In the genomic region with DNA sequence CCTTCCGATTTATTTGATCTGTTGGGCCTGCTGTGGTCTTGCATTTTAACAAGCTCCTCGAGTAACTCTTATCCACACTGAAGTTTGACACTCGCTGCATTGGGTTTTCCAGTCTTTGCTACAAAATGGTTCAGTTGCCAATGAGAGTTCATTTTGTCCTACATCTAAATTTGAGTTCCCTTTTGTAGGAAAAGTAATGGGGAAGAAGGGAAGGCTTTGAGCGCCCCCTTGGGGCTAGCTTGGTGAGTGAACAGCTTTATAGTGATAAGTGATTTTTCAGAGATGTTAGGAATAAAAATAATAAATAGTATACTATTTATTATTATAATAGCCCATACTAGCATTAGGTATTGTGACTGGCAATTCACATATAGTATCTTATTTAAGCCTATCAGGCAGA, we compare ENCODE assay signal across 8 cellular contexts.
DNase-seq lines count a peak whose midpoint lies in the region; ATAC-seq and TF ChIP-seq lines count a peak whose summit lies in the region.

No MANE protein-coding gene starts in this region.

- POLR2A ChIA-PET in CD4-positive, alpha-beta T cell (lab: Charles Lee), result interaction anchor here (0.8 to 1.7 kb wide), 8 partner anchors 8 to 212 kb away, joined by 3 to 9 read pairs (median 4); no protein-coding TSS in a partner anchor
- POLR2A ChIA-PET in RWPE1 (lab: Yijun Ruan, JAX; ENCODE audit: low non-redundant PET), result no interaction called here
- POLR2A ChIA-PET in activated naive CD8-positive, alpha-beta T cell treated with anti-CD3 and anti-CD28 coated beads, Interleukin-2, amount 10 ng/mL, durations not matched to agents 7 days and 5 days (lab: Charles Lee), result interaction anchor here (0.6 to 0.8 kb wide), 2 partner anchors 90 to 144 kb away, joined by 3 read pairs; a partner anchor contains a TSS

- H3K9me3 Mint-ChIP-seq in CD4-positive, alpha-beta T cell, result no peaks in the 10 kb centered on the region
- H3K9me3 Mint-ChIP-seq in activated naive CD8-positive, alpha-beta T cell treated with anti-CD3 and anti-CD28 coated beads, Interleukin-2, amount 10 ng/mL, durations not matched to agents 7 days and 5 days, result no peaks in the 10 kb centered on the region

- ATAC-seq in CD4-positive, alpha-beta T cell (ENCODE audit: poor library complexity), result no peak
- no peak for ATAC-seq in activated naive CD8-positive, alpha-beta T cell treated with anti-CD3 and anti-CD28 coated beads, Interleukin-2, amount 10 ng/mL, durations not matched to agents 7 days and 5 days (ENCODE audit: low read depth)
- ATAC-seq in HG03108 (IDR thresholded peaks at IDR 0.05; ENCODE audit: unreplicated experiment), result no peak
- ATAC-seq in HG02970 (IDR thresholded peaks at IDR 0.05; ENCODE audit: low FRiP score, unreplicated experiment), result no peak

- no peaks in the 10 kb centered on the region for H3K36me3 ChIP-seq in cardiac muscle cell

- H3K4me3 ChIP-seq in Jurkat, Clone E6-1 (ENCODE audit: low read length), result no peak overlapping the region
- no peak overlapping the region for H3K4me3 ChIP-seq in cardiac muscle cell

- H3K4me3 Mint-ChIP-seq in CD4-positive, alpha-beta T cell, result no peak overlapping the region
- H3K4me3 Mint-ChIP-seq in activated naive CD8-positive, alpha-beta T cell treated with anti-CD3 and anti-CD28 coated beads, Interleukin-2, amount 10 ng/mL, durations not matched to agents 7 days and 5 days, result no peak overlapping the region

- no peak overlapping the region for H3K27ac ChIP-seq in CD4-positive, alpha-beta T cell (ENCODE audit: low read depth, low read length)
- H3K27ac ChIP-seq in RWPE1, result no peak overlapping the region
- no peak overlapping the region for H3K27ac ChIP-seq in cardiac muscle cell

- no peaks in the 10 kb centered on the region for H3K27me3 Mint-ChIP-seq in CD4-positive, alpha-beta T cell
- H3K27me3 Mint-ChIP-seq in activated naive CD8-positive, alpha-beta T cell treated with anti-CD3 and anti-CD28 coated beads, Interleukin-2, amount 10 ng/mL, durations not matched to agents 7 days and 5 days, result peaks cover 5% of the 10 kb centered on the region

- H3K27ac Mint-ChIP-seq in CD4-positive, alpha-beta T cell, result peak overlapping the region; percentile 85
- no peak overlapping the region for H3K27ac Mint-ChIP-seq in activated naive CD8-positive, alpha-beta T cell treated with anti-CD3 and anti-CD28 coated beads, Interleukin-2, amount 10 ng/mL, durations not matched to agents 7 days and 5 days

- H3K9me3 ChIP-seq in CD4-positive, alpha-beta T cell (ENCODE audit: control insufficient read depth, low read length), result no peaks in the 10 kb centered on the region
- H3K9me3 ChIP-seq in cardiac muscle cell (ENCODE audit: low read depth), result no peaks in the 10 kb centered on the region

- H3K4me1 ChIP-seq in cardiac muscle cell (ENCODE audit: low read depth), result no peaks in the 10 kb centered on the region

- peak; percentile 20 to 62 (median 48) for DNase-seq in CD4-positive, alpha-beta T cell
- DNase-seq in Jurkat, Clone E6-1 (ENCODE audit: low read depth, low spot score), result peak; percentile 79
- peak; percentile 43 for DNase-seq in RWPE1 (ENCODE audit: low spot score)
- DNase-seq in activated naive CD8-positive, alpha-beta T cell treated with anti-CD3 and anti-CD28 coated beads, Interleukin-2, amount 10 ng/mL, durations not matched to agents 7 days and 5 days, result peak; percentile 56
- peak; percentile 75 to 76 for DNase-seq in cardiac muscle cell (ENCODE audit: low read depth in 1 of 2, low spot score in 1 of 2)
- DNase-seq in renal cortical epithelial cell (ENCODE audit: low read depth), result peak; percentile 37

- peak; percentile 80 for TF ChIP-seq CTCF in CD4-positive, alpha-beta T cell (IDR thresholded peaks at IDR 0.05)
- TF ChIP-seq CTCF in RWPE1 (conservative IDR thresholded peaks at IDR 0.05; ENCODE audit: low read depth), result peak; percentile 11; the same call in 1 of the 2 replicates
- peak; percentile 81 for TF ChIP-seq CTCF in cardiac muscle cell (IDR thresholded peaks at IDR 0.05; ENCODE audit: low read depth, low read length)

- CTCF ChIA-PET in CD4-positive, alpha-beta T cell (lab: Charles Lee), result interaction anchor here (1.8 kb wide), 1 partner anchor 144 kb away, joined by 4 read pairs; no protein-coding TSS in a partner anchor
- CTCF ChIA-PET in RWPE1 (lab: Yijun Ruan, JAX), result interaction anchor here (0.5 to 1.0 kb wide), 6 partner anchors 77 to 676 kb away, joined by 3 to 4 read pairs (median 4); no protein-coding TSS in a partner anchor

- H3K27me3 ChIP-seq in CD4-positive, alpha-beta T cell (ENCODE audit: control insufficient read depth, insufficient read depth, low read length), result no peaks in the 10 kb centered on the region
- no peaks in the 10 kb centered on the region for H3K27me3 ChIP-seq in cardiac muscle cell

- no peaks in the 10 kb centered on the region for H3K36me3 Mint-ChIP-seq in CD4-positive, alpha-beta T cell (ENCODE audit: low read depth)
- peaks cover 4% of the 10 kb centered on the region for H3K36me3 Mint-ChIP-seq in activated naive CD8-positive, alpha-beta T cell treated with anti-CD3 and anti-CD28 coated beads, Interleukin-2, amount 10 ng/mL, durations not matched to agents 7 days and 5 days

- intact Hi-C loops in CD4-positive, alpha-beta T cell (cut with DNase I, micrococcal nuclease), result loop anchor here (2.0 to 10.0 kb wide), 5 partner anchors 144 to 689 kb away; no protein-coding TSS in a partner anchor

- H3K4me1 Mint-ChIP-seq in CD4-positive, alpha-beta T cell (ENCODE audit: low read depth), result peaks cover 62% of the 10 kb centered on the region
- H3K4me1 Mint-ChIP-seq in activated naive CD8-positive, alpha-beta T cell treated with anti-CD3 and anti-CD28 coated beads, Interleukin-2, amount 10 ng/mL, durations not matched to agents 7 days and 5 days, result peaks cover 17% of the 10 kb centered on the region

Comparison
In these comparisons a context has a peak if more than half of its experiments do, and no peak if none do; other contexts are left out.
1. CTCF ChIP-seq: peak in every context shown above with its lines; median percentile 81 in cardiac muscle cell; 80 in CD4-positive, alpha-beta T cell; 11 in RWPE1.